Comparison of ENCODE assay signal across 9 cellular contexts in genomic region chr11:122852071-122852831, GRCh38.
DNase-seq lines count a peak whose midpoint lies in the region; FAIRE-seq and TF ChIP-seq lines count a peak whose summit lies in the region.
"Had no signal": no experiment of that assay in that cellular context is flagged by ENCODE, and none has a peak within 500 bp of the region (broad histone marks: within the 10 kb centered on the region; RNA-seq: fewer than 3 reads in every experiment).

No MANE protein-coding gene starts in this region.

- no peaks in the 10 kb centered on the region for H3K27me3 ChIP-seq in effector memory CD4-positive, alpha-beta T cell (replicated peaks; ENCODE audit: control insufficient read depth, insufficient read depth, low read length, poor library complexity, severe bottlenecking)

- DNase-seq in GM18507 (ENCODE audit: extremely low spot score, insufficient read length, low read depth) (no peak), NCI-H2107 (lab: John Stamatoyannopoulos, UW) (no peak), NCI-H446 (lab: John Stamatoyannopoulos, UW) (no peak), D721Med (ENCODE audit: insufficient read length, low spot score) (no peak), hepatic stellate cell (ENCODE audit: low spot score) (no peak)
- peak; percentile 13 for DNase-seq in activated CD4-positive, alpha-beta T cell treated with anti-CD3 and anti-CD28 coated beads, Interleukin-2, amount 50 U/mL, for 1 hour
- DNase-seq in effector memory CD4-positive, alpha-beta T cell = no peak
- peak in 2 of 3 donors; percentile 16 to 17 for DNase-seq in stimulated activated CD4-positive, alpha-beta T cell treated with anti-CD3 and anti-CD28 coated beads, Interleukin-12 subunit alpha, Interleukin-12 subunit beta, amount 100 ng/mL, for 48 hours (ENCODE audit: low read depth in 2 of 3, low spot score in 1 of 3)
- DNase-seq: NCI-H1105 treated with DMSO at 0.1 percent for 48 hours had no signal

- H3K4me3 ChIP-seq in effector memory CD4-positive, alpha-beta T cell (ENCODE audit: insufficient read depth, low read depth, low read length, poor library complexity, severe bottlenecking) = peak overlapping the region; percentile 3

- TF ChIP-seq CTCF in D721Med (IDR thresholded peaks at IDR 0.05; ENCODE audit: insufficient read depth, missing control alignments) = no peak

- H3K4me1 ChIP-seq in effector memory CD4-positive, alpha-beta T cell (ENCODE audit: control insufficient read depth, insufficient read depth, low read length, poor library complexity, severe bottlenecking) = no peaks in the 10 kb centered on the region

- FAIRE-seq in GM18507 (lab: Jason Lieb, UNC) = peak; percentile 57
- no peak for FAIRE-seq in D721Med (lab: Jason Lieb, UNC)

- no peaks in the 10 kb centered on the region for H3K9me3 ChIP-seq in effector memory CD4-positive, alpha-beta T cell (ENCODE audit: control insufficient read depth, low read length)

- no peaks in the 10 kb centered on the region for H3K36me3 ChIP-seq in effector memory CD4-positive, alpha-beta T cell (ENCODE audit: control insufficient read depth, insufficient read depth, low read length)

- H3K27ac ChIP-seq in effector memory CD4-positive, alpha-beta T cell (ENCODE audit: insufficient read depth, low read length, poor library complexity, severe bottlenecking) = no peak overlapping the region

Comparison
In these comparisons a context has a peak if more than half of its experiments do, and no peak if none do; other contexts are left out.
1. DNase-seq: peak in activated CD4-positive, alpha-beta T cell treated with anti-CD3 and anti-CD28 coated beads, Interleukin-2, amount 50 U/mL, for 1 hour (single experiment) and stimulated activated CD4-positive, alpha-beta T cell treated with anti-CD3 and anti-CD28 coated beads, Interleukin-12 subunit alpha, Interleukin-12 subunit beta, amount 100 ng/mL, for 48 hours (2 of 3); none in GM18507 (single experiment), effector memory CD4-positive, alpha-beta T cell (0 of 3), NCI-H2107 (single experiment), NCI-H446 (0 of 2), D721Med (single experiment) and hepatic stellate cell (single experiment).